Comparison of ENCODE assay signal across 8 cellular contexts in the genomic region with DNA sequence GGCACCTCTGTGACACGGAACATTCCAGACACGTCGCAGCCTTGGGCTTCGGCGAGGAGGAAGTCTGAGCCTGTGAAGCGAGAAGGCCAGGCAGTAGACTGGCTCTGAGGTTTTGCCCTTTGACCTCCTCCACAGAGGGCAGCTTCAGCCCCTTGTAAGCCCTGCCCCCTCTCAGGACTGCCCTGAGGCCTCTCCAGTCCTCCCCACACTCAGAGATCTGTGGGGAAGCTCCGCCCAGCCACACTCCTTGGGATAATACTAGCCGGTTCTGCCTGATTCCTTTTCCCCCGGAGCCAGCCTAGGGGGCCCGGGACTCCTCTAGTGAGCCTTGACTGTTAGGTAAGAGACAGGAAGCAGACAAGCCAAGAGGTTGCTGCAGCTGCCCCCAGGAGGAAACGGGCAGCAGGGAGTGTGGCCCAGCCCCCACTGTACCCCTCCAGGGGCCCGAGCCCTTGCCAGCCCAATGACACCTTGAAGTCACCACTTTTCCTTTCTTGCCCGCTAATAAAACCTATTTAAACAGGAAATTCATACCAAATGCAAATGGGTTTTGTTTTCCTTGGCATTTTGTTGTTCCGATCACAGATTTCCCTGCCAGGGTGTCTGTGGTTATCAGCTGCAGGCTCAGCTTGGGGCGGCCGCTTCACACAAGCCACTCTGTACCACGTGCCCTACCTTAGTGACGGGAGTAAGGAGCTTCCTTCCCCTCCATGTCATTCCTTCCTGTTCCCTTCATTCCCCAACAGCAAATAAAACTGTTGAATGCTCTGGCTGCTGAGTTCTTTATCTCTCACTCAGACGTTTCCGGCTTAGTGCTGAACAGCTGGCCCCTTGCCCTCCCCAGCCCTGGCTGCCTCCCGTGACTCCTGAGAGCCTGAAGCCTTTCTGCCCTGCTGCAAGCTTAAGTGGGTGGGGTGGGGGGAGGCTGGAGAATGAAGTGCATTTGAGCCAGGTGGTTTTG.
DNase-seq lines count a peak whose midpoint lies in the region; ATAC-seq, FAIRE-seq and TF ChIP-seq lines count a peak whose summit lies in the region.

No MANE protein-coding gene starts in this region.

- H3K4me3 ChIP-seq in GM12878, result peak overlapping the region; percentile 28; the same call in 1 of the 2 replicates
- H3K4me3 ChIP-seq in sigmoid colon, result peak overlapping the region in 3 of 4 donors; percentile 1 to 12 (median 9)

- CTCF ChIA-PET in GM12878 (lab: Yijun Ruan, JAX), result interaction anchor here (0.8 to 3.6 kb wide), 9 partner anchors 8 to 152 kb away, joined by 3 to 16 read pairs (median 6); no protein-coding TSS in a partner anchor

- H3K27me3 ChIP-seq in GM12878 (replicated peaks in 1 of 2; ENCODE audit: control insufficient read depth in 2 of 2, insufficient read depth in 2 of 2, low read length in 1 of 2), result no peaks in the 10 kb centered on the region
- H3K27me3 ChIP-seq in sigmoid colon, result no peaks in the 10 kb centered on the region

- RAD21 ChIA-PET in GM12878 (lab: Charles Lee; ENCODE audit: unreplicated experiment), result interaction anchor here (0.6 to 3.3 kb wide), 15 partner anchors 9 to 551 kb away, joined by 3 to 23 read pairs (median 5); partner anchors contain the start of gene CABLES1

- H3K36me3 ChIP-seq in GM12878 (ENCODE audit: control insufficient read depth in 2 of 2, insufficient read depth in 2 of 2, low read length in 1 of 2) (peaks cover 0 to 2% of the 10 kb centered on the region in 2 experiments; a peak in 3 of 4 replicates), sigmoid colon (peaks cover 0 to 5% (median 0%) of the 10 kb centered on the region in 4 donors)

- BruUV-seq in GM12878 (replicated peaks; lab: Mats Ljungman, UMichigan), result TSS peak; percentile 89

- no peaks in the 10 kb centered on the region for H3K79me2 ChIP-seq in GM12878 (ENCODE audit: control insufficient read depth, insufficient read depth, low read length)

- TF ChIP-seq RAD21 in GM12878 (IDR thresholded peaks at IDR 0.05; ENCODE audit: insufficient read depth, low read depth, low read length), result no peak

- H3K9ac ChIP-seq in GM12878 (ENCODE audit: control insufficient read depth, insufficient read depth, low read length), result peak overlapping the region; percentile 57

- TF ChIP-seq POLR2A in GM12878 (IDR thresholded peaks at IDR 0.05; ENCODE audit: low read depth, low read length) (no peak; the same call in none of the 2 replicates), sigmoid colon (IDR thresholded peaks at IDR 0.05) (no peak)

- peak; percentile 70 for FAIRE-seq in GM12878 (lab: Jason Lieb, UNC)

- peak overlapping the region; percentile 70 for H3K4me2 ChIP-seq in GM12878 (ENCODE audit: control insufficient read depth, insufficient read depth)

- POLR2A ChIA-PET in GM12878 (lab: Charles Lee), result interaction anchor here (0.6 to 1.7 kb wide), 15 partner anchors 9 to 483 kb away, joined by 3 to 6 read pairs (median 4); partner anchors contain the start of gene CABLES1

- SMC1A ChIA-PET in GM12878 (lab: Charles Lee; ENCODE audit: uncharacterized antibody, unreplicated experiment), result interaction anchor here (0.6 to 4.5 kb wide), 19 partner anchors 9 to 327 kb away, joined by 3 to 23 read pairs (median 4); partner anchors contain the start of gene RBBP8

- DNase-seq in CD1c-positive myeloid dendritic cell (ENCODE audit: extremely low spot score), result peak; percentile 52
- DNase-seq in NCI-H82 (lab: John Stamatoyannopoulos, UW), result peak; percentile 90
- DNase-seq in GM12878 (ENCODE audit: low read depth, low spot score), result no peak
- peak in 29 of 51 donors; percentile 3 to 61 (median 31) for DNase-seq in hypothalamus (lab: John Stamatoyannopoulos, UW)
- DNase-seq in sigmoid colon, result peak; percentile 87
- no peak for DNase-seq in NOMO-1 (lab: John Stamatoyannopoulos, UW; ENCODE audit: unreplicated experiment in 2 of 2)

- no peaks in the 10 kb centered on the region for H4K20me1 ChIP-seq in GM12878 (ENCODE audit: control insufficient read depth, insufficient read depth)

- TF ChIP-seq EP300 in GM12878 (IDR thresholded peaks at IDR 0.05; ENCODE audit: borderline replicate concordance in 1 of 2, control insufficient read depth in 1 of 2, low read depth in 2 of 2, low read length in 2 of 2) (peak in 1 of 2 experiments; percentile 50; a peak in 1 of 4 replicates), sigmoid colon (IDR thresholded peaks at IDR 0.05) (no peak)

- intact Hi-C loops in GM12878 (cut with micrococcal nuclease; ENCODE audit: unreplicated experiment) (no loop called here), sigmoid colon (cut with DNase I) (no loop called here)

- H3K4me1 ChIP-seq in GM12878 (ENCODE audit: control insufficient read depth, insufficient read depth, low read length), result peaks cover 22% of the 10 kb centered on the region
- peaks cover 0 to 18% (median 15%) of the 10 kb centered on the region in 4 donors for H3K4me1 ChIP-seq in sigmoid colon

- in situ Hi-C loops in GM12878 (cut with MboI), result no loop called here

- 27% methylated on average over 16 of the region's 21 CpGs for WGBS in GM12878 (ENCODE audit: insufficient coverage, insufficient replicate concordance, low lambda C conversion rate, missing lambda C conversion rate)
- WGBS in sigmoid colon, 2 donors, result 14% methylated on average over 21 of the region's 21 CpGs

- H3K27ac ChIP-seq in GM12878 (ENCODE audit: control insufficient read depth, insufficient read depth) (peak overlapping the region; percentile 77), sigmoid colon (peak overlapping the region; percentile 30 to 70 (median 46))

- no peaks in the 10 kb centered on the region for H3K9me3 ChIP-seq in GM12878 (replicated peaks; ENCODE audit: control insufficient read depth, insufficient read depth, low read length)
- H3K9me3 ChIP-seq in sigmoid colon, result no peaks in the 10 kb centered on the region

- peak; percentile 70 for ATAC-seq in GM18907 (IDR thresholded peaks at IDR 0.05; ENCODE audit: unreplicated experiment)
- peak; percentile 69 for ATAC-seq in HG03354 (IDR thresholded peaks at IDR 0.05; ENCODE audit: poor library complexity, severe bottlenecking, unreplicated experiment)
- ATAC-seq in GM12878, result peak; percentile 82

- TF ChIP-seq CTCF in GM12878 (IDR thresholded peaks at IDR 0.05 in 2 of 3, conservative IDR thresholded peaks at IDR 0.05 in 1 of 3; ENCODE audit: control insufficient read depth in 2 of 3, extremely low read depth in 1 of 3, insufficient read depth in 1 of 3, low read depth in 3 of 3, low read length in 3 of 3) (no peak), sigmoid colon (IDR thresholded peaks at IDR 0.05) (no peak)

- H2AFZ ChIP-seq in GM12878 (ENCODE audit: control insufficient read depth, low read depth, low read length), result peak overlapping the region; percentile 41

TF ChIP-seq in GM12878, 131 proteins besides CTCF, POLR2A, EP300 and RAD21 (continues in another document):
- TF ChIP-seq IKZF1 (conservative IDR thresholded peaks at IDR 0.05), result peak; percentile 53; the same call in 1 of the 2 replicates
- TF ChIP-seq ZBTB40 (IDR thresholded peaks at IDR 0.05; ENCODE audit: borderline replicate concordance), result no peak
- peak in 1 of 2 experiments; percentile 11; a peak in 2 of 4 replicates for TF ChIP-seq IKZF2 (IDR thresholded peaks at IDR 0.05)
- TF ChIP-seq POLR2AphosphoS2 (IDR thresholded peaks at IDR 0.05; ENCODE audit: low read depth, low read length), result no peak
- TF ChIP-seq NBN (IDR thresholded peaks at IDR 0.05), result 0 out of 2 replicates have a peak, but pooled peaks have one; percentile 14
- TF ChIP-seq TCF12 (IDR thresholded peaks at IDR 0.05; ENCODE audit: low read depth, low read length), result peak; percentile 66
- TF ChIP-seq CHD2 (IDR thresholded peaks at IDR 0.05; ENCODE audit: borderline replicate concordance, low read depth, low read length), result 0 out of 2 replicates have a peak, but pooled peaks have one; percentile 16
- no peak for TF ChIP-seq NFYA (IDR thresholded peaks at IDR 0.05; ENCODE audit: borderline replicate concordance, low read depth, low read length)

Comparison
In these comparisons a context has a peak if more than half of its experiments do, and no peak if none do; other contexts are left out.
1. DNase-seq: peak in CD1c-positive myeloid dendritic cell (single experiment), NCI-H82 (single experiment), hypothalamus (29 of 51) and sigmoid colon (single experiment); none in GM12878 (single experiment) and NOMO-1 (0 of 2).
2. Peak in every context shown above with its lines, with median percentiles within 50 percentile points of each other: ATAC-seq.